In the genomic region with DNA sequence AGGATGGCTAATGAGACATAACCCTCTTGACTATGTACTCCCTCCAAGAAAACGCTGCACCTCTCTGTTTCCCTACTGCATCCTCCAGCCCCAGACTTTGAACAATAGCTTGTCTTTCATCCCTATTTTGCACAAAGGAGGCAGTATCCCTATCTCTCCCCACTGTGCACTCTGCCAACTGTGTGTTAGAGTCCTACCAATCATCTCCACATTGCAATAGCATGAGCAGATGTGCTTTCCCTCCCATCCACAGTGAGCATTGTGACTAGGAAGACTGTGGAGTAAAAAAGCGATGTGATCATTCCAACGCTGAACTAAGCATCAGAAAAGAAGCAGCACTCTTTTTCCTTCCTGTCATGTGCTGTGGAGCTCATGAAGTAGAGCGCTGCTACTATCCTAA, we compare ENCODE assay signal across 1 cellular context.
TF ChIP-seq lines count a peak whose summit lies in the region.

No MANE protein-coding gene starts in this region.

TF ChIP-seq in H1, 55 proteins besides CTCF, POLR2A, EP300 and RAD21:
- TF ChIP-seq ATF2 (IDR thresholded peaks at IDR 0.05; ENCODE audit: low read length) (no peak), GABPA (IDR thresholded peaks at IDR 0.05; ENCODE audit: borderline replicate concordance, insufficient read depth, low read length) (no peak), POLR2AphosphoS5 (IDR thresholded peaks at IDR 0.05; ENCODE audit: low read depth, low read length) (peak; percentile 57; the same call in 1 of the 2 replicates), TCF12 (IDR thresholded peaks at IDR 0.05; ENCODE audit: low read depth, low read length) (0 out of 2 replicates have a peak, but pooled peaks have one; percentile 28), BACH1 (IDR thresholded peaks at IDR 0.05; ENCODE audit: low read length) (no peak)
